Comparison of ENCODE assay signal across 7 cellular contexts in the genomic region with DNA sequence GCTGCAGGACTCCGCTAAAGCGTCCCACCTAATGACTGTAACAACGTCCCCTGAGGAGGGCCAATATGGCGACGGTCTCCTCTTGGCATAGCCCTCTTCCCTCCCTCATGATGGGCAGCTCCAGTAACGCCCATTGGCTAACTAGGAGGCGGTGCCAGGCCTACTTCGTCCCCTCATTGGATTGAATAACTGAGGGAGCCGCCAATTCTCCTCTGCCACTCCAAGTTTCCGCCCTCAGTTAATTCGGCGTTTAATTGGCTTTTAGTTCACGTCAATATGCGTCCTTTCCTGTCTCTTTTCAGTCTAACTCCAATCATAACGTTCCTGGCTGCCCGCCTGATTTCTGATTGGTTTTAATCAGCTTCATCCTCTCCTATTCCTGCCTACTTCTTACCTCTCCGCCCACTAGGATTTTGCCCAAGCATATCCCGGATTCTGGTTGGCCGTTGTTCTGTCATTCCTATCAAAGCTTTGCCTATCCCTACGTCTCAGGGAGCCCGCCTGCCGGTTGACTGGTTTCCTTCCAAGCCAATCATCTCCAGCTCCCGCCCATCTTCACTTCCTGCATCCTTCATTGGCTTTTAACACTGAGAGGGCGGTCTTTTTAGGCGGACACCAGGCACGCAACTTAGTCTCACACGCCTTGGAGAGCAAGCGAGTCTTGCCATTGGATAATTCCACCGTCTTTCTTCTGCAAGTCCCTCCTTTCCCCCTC. TPM values are rescaled to one million over a fixed set of nuclear protein-coding genes. Genes with fewer than 3 reads are reported as not detected.
DNase-seq lines count a peak whose midpoint lies in the region; ATAC-seq and TF ChIP-seq lines count a peak whose summit lies in the region.

No MANE protein-coding gene starts in this region.

- peak; percentile 94 for TF ChIP-seq POLR2A in GM18505 (IDR thresholded peaks at IDR 0.05; ENCODE audit: borderline replicate concordance, extremely low read depth, insufficient read depth, insufficient read length)

- ATAC-seq in GM18505 (IDR thresholded peaks at IDR 0.05; ENCODE audit: unreplicated experiment) (peak; percentile 68), HG02938 (IDR thresholded peaks at IDR 0.05; ENCODE audit: unreplicated experiment) (peak; percentile 71), T-helper 17 cell (peak; percentile 79)

- in situ Hi-C loops in astrocyte of the cerebellum (cut with HindIII; ENCODE audit: low sequenced_read_pairs) = no loop called here

- no peaks in the 10 kb centered on the region for H3K9me3 ChIP-seq in T-helper 17 cell (ENCODE audit: control insufficient read depth, low read length, poor library complexity, severe bottlenecking)

- H3K36me3 Mint-ChIP-seq in T-helper 17 cell (ENCODE audit: low read depth) = peaks cover 2% of the 10 kb centered on the region

- DNase-seq in NCI-H1694 treated with DMSO at 0.1 percent for 48 hours (lab: John Stamatoyannopoulos, UW) = peak; percentile 99
- DNase-seq in T-helper 17 cell = peak; percentile 71 to 98 (median 73)
- peak; percentile 100 for DNase-seq in astrocyte of the cerebellum (ENCODE audit: low read depth)
- DNase-seq in hepatic stellate cell (ENCODE audit: low spot score) = peak; percentile 97
- peak; percentile 100 for DNase-seq in putamen (ENCODE audit: low spot score)

- peak overlapping the region; percentile 49 for H3K4me3 ChIP-seq in astrocyte of the cerebellum (ENCODE audit: low read depth, low read length)

- no peak for TF ChIP-seq CTCF in astrocyte of the cerebellum (IDR thresholded peaks at IDR 0.05; ENCODE audit: low read depth, low read length, missing control alignments)

- peaks cover 33% of the 10 kb centered on the region for H3K4me1 Mint-ChIP-seq in T-helper 17 cell

- H3K27ac Mint-ChIP-seq in T-helper 17 cell = no peak overlapping the region

- no peaks in the 10 kb centered on the region for H3K27me3 Mint-ChIP-seq in T-helper 17 cell

- H3K4me3 Mint-ChIP-seq in T-helper 17 cell = no peak overlapping the region

RNA-seq across cellular contexts. Expression of a gene that starts 0.4 kb away (rescaled TPM):
- total RNA-seq in T-helper 17 cell = 10 to 100 TPM; 69.6 to 75.1 TPM

RNA-seq across cellular contexts. Expression of a gene that starts 43.4 kb away (rescaled TPM):
- not detected for total RNA-seq in T-helper 17 cell

RNA-seq across cellular contexts. Expression of a gene that starts 44.1 kb away (rescaled TPM):
- total RNA-seq in T-helper 17 cell = not detected

RNA-seq across cellular contexts. Expression of a gene that starts 58.1 kb away (rescaled TPM):
- total RNA-seq in T-helper 17 cell = 10 to 100 TPM; 31.2 to 31.8 TPM

Comparison
In these comparisons a context has a peak if more than half of its experiments do, and no peak if none do; other contexts are left out.
1. Peak in every context shown above with its lines: DNase-seq, ATAC-seq and H3K4me3 ChIP-seq.